ENCODE assay signal across 8 cellular contexts in genomic region chr15:58933311-58934113, GRCh38. TPM values are rescaled to one million over a fixed set of nuclear protein-coding genes. Genes with fewer than 3 reads are reported as not detected.
DNase-seq lines count a peak whose midpoint lies in the region; ATAC-seq and TF ChIP-seq lines count a peak whose summit lies in the region.

Gene SLTM (minus strand): TSS chr15:58933679. CDS start chr15:58933565, 114 bp downstream.

- H3K4me1 ChIP-seq in prostate gland (replicated peaks), result no peaks in the 10 kb centered on the region

- H3K27ac ChIP-seq in prostate gland, result peak within 1 kb of the TSS; percentile 97 to 99

- H3K27me3 ChIP-seq in prostate gland (replicated peaks; ENCODE audit: insufficient read depth), result no peaks in the 10 kb centered on the region

- under 1% methylated on average over 83 of the region's 98 CpGs for WGBS in prostate gland

- intact Hi-C loops in T-helper 1 cell treated with Interleukin-12 subunit alpha and Interleukin-12 subunit beta and Interleukin-4 antibody, amounts not matched to agents 30 ng/mL and 1 ng/mL, for 36 hours (cut with micrococcal nuclease), result loop anchor here (1.0 to 5.0 kb wide), 12 partner anchors 24 to 1464 kb away; partner anchors contain the start of genes ADAM10, ANXA2, BNIP2 and CCNB2
- intact Hi-C loops in left cardiac atrium (cut with DNase I) (loop anchor here in 1 of 2 donors (10.0 kb wide), 1 partner anchor 709 kb away; no protein-coding TSS in a partner anchor), prostate gland (cut with DNase I) (loop anchor here (5.0 kb wide), 2 partner anchors 161 to 686 kb away; partner anchors contain the start of gene MINDY2)

- peak in 3 of 4 experiments; percentile 19 to 59 (median 45) for TF ChIP-seq CTCF in prostate gland (IDR thresholded peaks at IDR 0.05)

- peak within 1 kb of the TSS; percentile 70 to 93 for H3K4me3 ChIP-seq in prostate gland

- no peaks in the 10 kb centered on the region for H3K9me3 ChIP-seq in prostate gland

- no peaks in the 10 kb centered on the region for H3K36me3 ChIP-seq in prostate gland

- TF ChIP-seq POLR2A in GM15510 (IDR thresholded peaks at IDR 0.05; ENCODE audit: borderline replicate concordance, extremely low read depth, insufficient read length), result peak; percentile 99
- peak; percentile 94 for TF ChIP-seq POLR2A in prostate gland (IDR thresholded peaks at IDR 0.05)

- peak; percentile 65 for DNase-seq in NCI-H1694 (lab: John Stamatoyannopoulos, UW)
- peak; percentile 92 for DNase-seq in amniotic epithelial cell (ENCODE audit: low read depth)
- DNase-seq in left cardiac atrium, result peak; percentile 95
- DNase-seq in prostate gland (ENCODE audit: low spot score), result peak; percentile 91
- peak; percentile 92 for DNase-seq in ureter (ENCODE audit: low spot score)

- ATAC-seq in HG02884 (IDR thresholded peaks at IDR 0.05; ENCODE audit: unreplicated experiment), result peak; percentile 87
- peak; percentile 98 to 99 for ATAC-seq in left cardiac atrium

RNA-seq across cellular contexts. Expression of gene SLTM, which starts in this region (rescaled TPM):
- total RNA-seq in T-helper 1 cell treated with Interleukin-12 subunit alpha and Interleukin-12 subunit beta and Interleukin-4 antibody, amounts not matched to agents 30 ng/mL and 1 ng/mL, for 36 hours, result 136 and 147 TPM in 2 replicates
- total RNA-seq in left cardiac atrium (10 to 100 TPM; 42.1 to 60.6 TPM), prostate gland (10 to 100 TPM; 65.8 to 73.3 TPM), ureter (159 TPM)

Comparison
In these comparisons a context has a peak if more than half of its experiments do, and no peak if none do; other contexts are left out.
1. Peak in every context shown above with its lines: DNase-seq, ATAC-seq, H3K4me3 ChIP-seq and H3K27ac ChIP-seq.